ENCODE assay signal across 21 cellular contexts in the genomic region with DNA sequence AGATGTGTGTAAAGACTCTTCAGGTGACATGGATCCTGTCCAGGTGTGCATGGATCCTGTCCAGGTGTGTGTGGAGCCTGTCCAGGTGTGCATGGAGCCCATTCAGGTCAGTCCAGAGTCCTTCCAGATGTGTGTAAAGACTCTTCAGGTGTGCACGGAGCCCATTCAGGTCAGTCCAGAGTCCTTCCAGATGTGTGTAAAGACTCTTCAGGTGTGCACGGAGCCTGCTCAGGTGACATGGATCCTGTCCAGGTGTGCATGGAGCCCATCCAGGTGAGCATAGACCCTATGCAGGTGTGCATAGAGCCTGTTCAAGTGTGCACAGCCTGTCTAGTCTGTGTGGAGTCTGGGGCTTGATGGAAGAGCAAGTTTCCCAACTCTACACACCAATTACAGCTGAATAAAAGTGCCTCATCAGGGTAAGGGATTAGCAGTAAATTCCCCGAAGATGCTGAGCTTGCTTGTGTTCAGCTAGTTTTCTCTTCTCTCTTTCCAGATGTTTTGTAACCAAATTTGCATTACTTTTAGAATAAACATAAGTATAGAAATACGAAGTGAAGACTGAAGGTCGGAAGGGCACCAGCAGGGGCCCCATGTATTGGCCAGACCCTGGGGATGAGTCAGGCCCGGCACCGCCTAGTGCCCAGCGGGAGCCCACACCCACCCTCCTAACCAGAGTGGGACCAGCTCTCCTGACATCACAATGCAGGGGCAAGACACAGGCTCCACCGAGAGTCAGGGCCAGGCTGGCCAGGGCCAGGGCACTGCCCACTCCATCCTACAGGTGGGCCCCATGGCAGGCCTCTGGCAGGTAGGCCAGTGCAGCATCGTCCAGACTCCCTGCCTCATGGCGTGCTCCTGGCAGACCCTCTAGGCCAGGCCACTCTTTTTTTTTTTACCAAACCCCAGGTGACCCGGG. TPM values are rescaled to one million over a fixed set of nuclear protein-coding genes. Genes with fewer than 3 reads are reported as not detected.
DNase-seq lines count a peak whose midpoint lies in the region; ATAC-seq and TF ChIP-seq lines count a peak whose summit lies in the region.
"Had no signal": no experiment of that assay in that cellular context is flagged by ENCODE, and none has a peak within 500 bp of the region (broad histone marks: within the 10 kb centered on the region; RNA-seq: fewer than 3 reads in every experiment).

No MANE protein-coding gene starts in this region.

- DNase-seq in H9 (peak; percentile 11), WERI-Rb-1 (peak; percentile 1), left lobe of liver (ENCODE audit: low spot score) (peak; percentile 43), spleen (peak; percentile 65), esophagus squamous epithelium (lab: John Stamatoyannopoulos, UW) (no peak), CD1c-positive myeloid dendritic cell (ENCODE audit: extremely low spot score) (no peak)
- DNase-seq: activated B cell treated with CpG ODN at 0.5 μM for 24 hours; activated CD8-positive, alpha-beta T cell treated with anti-CD3 and anti-CD28 coated beads, Interleukin-2, amount 10 ng/mL, durations not matched to agents 7 days and 5 days; activated naive CD4-positive, alpha-beta T cell treated with anti-CD3 and anti-CD28 coated beads, Interleukin-2, amount 50 U/mL, for 16 hours; activated T-cell treated with anti-CD3 and anti-CD28 coated beads, Interleukin-2, amount 50 U/mL, for 4 hours; Kasumi-1; NCI-H524; stimulated activated naive CD4-positive, alpha-beta T cell treated with Interleukin-2 at 50 U/mL for 16 hours; T-helper 9 cell; trophoblast cell had no signal

- no peak overlapping the region for H3K56ac ChIP-seq in H9 (ENCODE audit: insufficient read length, low read depth, low read length)

- H2AK5ac ChIP-seq in H9 (ENCODE audit: insufficient read length, low read length): no peak overlapping the region

- no peak overlapping the region for H2BK20ac ChIP-seq in H9 (ENCODE audit: low read depth, low read length, poor library complexity, severe bottlenecking)

- no peaks in the 10 kb centered on the region for H3K79me2 ChIP-seq in H9 (ENCODE audit: insufficient read depth, low read length)
- H3K79me2 ChIP-seq: hepatocyte, parathyroid adenoma had no signal

- TF ChIP-seq POLR2A in spleen (IDR thresholded peaks at IDR 0.05) (no peak), esophagus squamous epithelium (IDR thresholded peaks at IDR 0.05) (no peak)

- no CpG with 5 or more reads among the region's 12 CpGs for WGBS in H9 (ENCODE audit: extremely low coverage, insufficient read length, low lambda C conversion rate)
- WGBS in spleen, 5 donors: 78 to 91% (median 88%) methylated on average over 11 to 12 of the region's 12 CpGs
- 30 to 59% methylated on average over 2 to 8 of the region's 12 CpGs for WGBS in esophagus squamous epithelium, 2 donors

- H3K36me3 ChIP-seq in WERI-Rb-1: no peaks in the 10 kb centered on the region
- H3K36me3 ChIP-seq in spleen: no peaks in the 10 kb centered on the region
- H3K36me3 ChIP-seq in esophagus squamous epithelium: no peaks in the 10 kb centered on the region
- H3K36me3 ChIP-seq: HAP-1 had no signal

- H3K23ac ChIP-seq in H9 (ENCODE audit: insufficient read length, low read depth, low read length): no peak overlapping the region

- no peak overlapping the region for H3K18ac ChIP-seq in H9 (ENCODE audit: insufficient read length, low read depth, low read length)

- H3T11ph ChIP-seq in H9 (ENCODE audit: low read length): no peak overlapping the region

- peaks cover 4% of the 10 kb centered on the region for H3K27me3 Mint-ChIP-seq in H9 (ENCODE audit: low read depth)
- H3K27me3 Mint-ChIP-seq: activated B cell treated with CpG ODN at 0.5 μM for 24 hours had no signal

- no peak overlapping the region for H4K8ac ChIP-seq in H9 (replicated peaks; ENCODE audit: insufficient read length, low read depth, low read length)

- no peak for ATAC-seq in left lobe of liver
- ATAC-seq in HG02884 (IDR thresholded peaks at IDR 0.05; ENCODE audit: unreplicated experiment): no peak
- ATAC-seq in HG02973 (IDR thresholded peaks at IDR 0.05; ENCODE audit: unreplicated experiment): no peak
- ATAC-seq: activated CD8-positive, alpha-beta T cell treated with anti-CD3 and anti-CD28 coated beads, Interleukin-2, amount 10 ng/mL, durations not matched to agents 7 days and 5 days; activated T-cell treated with anti-CD3 and anti-CD28 coated beads, Interleukin-2, amount 50 U/mL, for 4 hours; SK-N-SH treated with all-trans-retinoic acid at 6 μM for 48 hours had no signal

- intact Hi-C loops in spleen (cut with DNase I; ENCODE audit: low total_unique reads): no loop called here
- intact Hi-C loops in esophagus squamous epithelium (cut with DNase I): no loop called here

- no peak for TF ChIP-seq CTCF in H9 (conservative IDR thresholded peaks at IDR 0.05)
- TF ChIP-seq CTCF in WERI-Rb-1 (IDR thresholded peaks at IDR 0.05; ENCODE audit: low read depth, low read length): no peak
- TF ChIP-seq CTCF in spleen (IDR thresholded peaks at IDR 0.05 in 8 of 11, conservative IDR thresholded peaks at IDR 0.05 in 3 of 11): no peak
- TF ChIP-seq CTCF in esophagus squamous epithelium (IDR thresholded peaks at IDR 0.05): no peak

- no peak overlapping the region for H3K4ac ChIP-seq in H9 (ENCODE audit: low read depth, low read length)

- H2BK5ac ChIP-seq in H9 (ENCODE audit: insufficient read length, low read length): no peak overlapping the region

- no peaks in the 10 kb centered on the region for H3K79me1 ChIP-seq in H9 (ENCODE audit: insufficient read depth, low read depth, low read length, poor library complexity, severe bottlenecking)

- H3K4me3 ChIP-seq in WERI-Rb-1 (ENCODE audit: low read depth, low read length): no peak overlapping the region
- no peak overlapping the region for H3K4me3 ChIP-seq in spleen
- H3K4me3 ChIP-seq in esophagus squamous epithelium: no peak overlapping the region
- H3K4me3 ChIP-seq: HAP-1, hepatocyte had no signal

- H3K27ac ChIP-seq in H9 (ENCODE audit: insufficient read length, low read depth, low read length): no peak overlapping the region
- no peak overlapping the region for H3K27ac ChIP-seq in WERI-Rb-1
- H3K27ac ChIP-seq in spleen: no peak overlapping the region
- no peak overlapping the region for H3K27ac ChIP-seq in esophagus squamous epithelium
- H3K27ac ChIP-seq: hepatocyte, parathyroid adenoma had no signal

- peaks cover 7 to 11% of the 10 kb centered on the region in 2 experiments for H3K4me1 Mint-ChIP-seq in H9
- H3K4me1 Mint-ChIP-seq: activated B cell treated with CpG ODN at 0.5 μM for 24 hours had no signal

- H3K23me2 ChIP-seq in H9 (ENCODE audit: insufficient read length, low read depth, low read length, poor library complexity, severe bottlenecking): no peaks in the 10 kb centered on the region

- H3K4me1 ChIP-seq in H9 (ENCODE audit: insufficient read depth, low read length) (no peaks in the 10 kb centered on the region), spleen (peaks cover 0 to 6% (median 0%) of the 10 kb centered on the region in 6 donors), esophagus squamous epithelium (peaks cover 17 to 42% (median 25%) of the 10 kb centered on the region in 3 donors)
- H3K4me1 ChIP-seq: HAP-1, parathyroid adenoma had no signal

- H2BK15ac ChIP-seq in H9 (ENCODE audit: low read depth, low read length): no peak overlapping the region

- no peak overlapping the region for H3K14ac ChIP-seq in H9 (ENCODE audit: insufficient read depth, low read length)

- H4K5ac ChIP-seq in H9 (ENCODE audit: insufficient read length, low read depth, low read length): no peak overlapping the region

- no peak overlapping the region for H3K9ac ChIP-seq in H9 (ENCODE audit: extremely low read depth, insufficient read length, low read length)
- H3K9ac ChIP-seq: parathyroid adenoma had no signal

- H3K4me2 ChIP-seq in H9 (ENCODE audit: insufficient read depth, insufficient read length, low read length): no peak overlapping the region
- H3K4me2 ChIP-seq: hepatocyte had no signal

- H2BK12ac ChIP-seq in H9 (ENCODE audit: insufficient read length, low read depth, low read length): no peak overlapping the region

- H4K91ac ChIP-seq in H9 (ENCODE audit: insufficient read length, low read depth, low read length): no peak overlapping the region

- no peak overlapping the region for H2AFZ ChIP-seq in H9 (ENCODE audit: low read length)
- H2AFZ ChIP-seq: hepatocyte, parathyroid adenoma had no signal

- no peak overlapping the region for H3K27ac Mint-ChIP-seq in H9
- H3K27ac Mint-ChIP-seq: activated B cell treated with CpG ODN at 0.5 μM for 24 hours; activated CD8-positive, alpha-beta T cell treated with anti-CD3 and anti-CD28 coated beads, Interleukin-2, amount 10 ng/mL, durations not matched to agents 7 days and 5 days had no signal

- H3K27me3 ChIP-seq in H9 (ENCODE audit: insufficient read depth, low read length): no peaks in the 10 kb centered on the region
- H3K27me3 ChIP-seq in WERI-Rb-1 (ENCODE audit: insufficient read depth, low read depth, severe bottlenecking): no peaks in the 10 kb centered on the region
- H3K27me3 ChIP-seq in spleen (replicated peaks in 1 of 7): peaks cover 0 to 16% (median 0%) of the 10 kb centered on the region in 7 donors
- peaks cover 0 to 13% (median 0%) of the 10 kb centered on the region in 4 donors for H3K27me3 ChIP-seq in esophagus squamous epithelium
- H3K27me3 ChIP-seq: hepatocyte had no signal

- no peaks in the 10 kb centered on the region for H4K20me1 ChIP-seq in H9 (ENCODE audit: control insufficient read depth, insufficient read depth, insufficient read length)

- H3K4me3 Mint-ChIP-seq in H9: no peak overlapping the region
- H3K4me3 Mint-ChIP-seq: activated B cell treated with CpG ODN at 0.5 μM for 24 hours; activated CD8-positive, alpha-beta T cell treated with anti-CD3 and anti-CD28 coated beads, Interleukin-2, amount 10 ng/mL, durations not matched to agents 7 days and 5 days; activated T-cell treated with anti-CD3 and anti-CD28 coated beads, Interleukin-2, amount 50 U/mL, for 4 hours had no signal

- H3K9me3 ChIP-seq in H9 (ENCODE audit: control insufficient read depth, low read depth, low read length) (no peaks in the 10 kb centered on the region), WERI-Rb-1 (ENCODE audit: severe bottlenecking) (no peaks in the 10 kb centered on the region), spleen (no peaks in the 10 kb centered on the region), esophagus squamous epithelium (no peaks in the 10 kb centered on the region)
- H3K9me3 ChIP-seq: HAP-1 had no signal

- H2BK120ac ChIP-seq in H9 (ENCODE audit: low read depth, low read length, poor library complexity, severe bottlenecking): no peak overlapping the region

- H3K9me3 Mint-ChIP-seq in H9: no peaks in the 10 kb centered on the region; a peak in 1 of 5 replicates
- H3K9me3 Mint-ChIP-seq: activated B cell treated with CpG ODN at 0.5 μM for 24 hours; activated T-cell treated with anti-CD3 and anti-CD28 coated beads, Interleukin-2, amount 50 U/mL, for 4 hours had no signal

- H3K36me3 Mint-ChIP-seq in H9 (ENCODE audit: insufficient read depth in 1 of 3, low read depth in 3 of 3): no peaks in the 10 kb centered on the region

RNA-seq across cellular contexts. Expression of a gene that starts 38.6 kb away (rescaled TPM):
- total RNA-seq in H9 (2021) (39.4 and 44.0 TPM in 2 replicates), left lobe of liver (29.4 TPM), spleen (10 to 100 TPM in 5 of 7 donors, 1 to 10 TPM in 2; 7.9 to 25.0 (median 18.6) TPM), esophagus squamous epithelium (100 to 1,000 TPM in 1 of 4 donors, 10 to 100 TPM in 3; 59.3 to 129 (median 78.6) TPM)
- 10 to 100 TPM in 1 of 3 donors, 1 to 10 TPM in 2; 4.1 to 12.4 (median 9.1) TPM for polyA plus RNA-seq in spleen

Comparison
In these comparisons a context has a peak if more than half of its experiments do, and no peak if none do; other contexts are left out.
1. DNase-seq: peak in H9 (single experiment), WERI-Rb-1 (single experiment), left lobe of liver (single experiment) and spleen (single experiment); none in esophagus squamous epithelium (single experiment) and CD1c-positive myeloid dendritic cell (single experiment).